In genomic region chr11:65858354-65859133, GRCh38 we compare ENCODE assay signal across 1 cellular context.
TF ChIP-seq lines count a peak whose summit lies in the region.

No MANE protein-coding gene starts in this region.

TF ChIP-seq in SK-N-SH, 30 proteins besides CTCF, POLR2A, EP300 and RAD21 (continued from another document):
- TF ChIP-seq MAX (IDR thresholded peaks at IDR 0.05; ENCODE audit: low read depth): peak; percentile 50; the same call in 1 of the 2 replicates
- no peak for TF ChIP-seq IRF3 (IDR thresholded peaks at IDR 0.05; ENCODE audit: low read depth, low read length)
- no peak for TF ChIP-seq SIN3A (IDR thresholded peaks at IDR 0.05; ENCODE audit: borderline replicate concordance, low read depth, low read length)
- 0 out of 2 replicates have a peak, but pooled peaks have one; percentile 14 for TF ChIP-seq TEAD4 (IDR thresholded peaks at IDR 0.05; ENCODE audit: borderline replicate concordance, insufficient read depth)
- TF ChIP-seq ELF1 (IDR thresholded peaks at IDR 0.05): no peak
- TF ChIP-seq JUND (IDR thresholded peaks at IDR 0.05): no peak
TF ChIP-seq in SK-N-SH: peak in this region for 3.
